14 cellular contexts compared by ENCODE assay signal in genomic region chr19:53912653-53913052, GRCh38. TPM values are rescaled to one million over a fixed set of nuclear protein-coding genes. Genes with fewer than 3 reads are reported as not detected.
A peak's percentile ranks its signal among the peaks of the same experiment; 100 is the strongest.
DNase-seq lines count a peak whose midpoint lies in the region; ATAC-seq and TF ChIP-seq lines count a peak whose summit lies in the region.
"Had no signal": no experiment of that assay in that cellular context is flagged by ENCODE, and none has a peak within 500 bp of the region (broad histone marks: within the 10 kb centered on the region; RNA-seq: fewer than 3 reads in every experiment).

No MANE protein-coding gene starts in this region.

- H3K79me1 ChIP-seq in neuronal stem cell (ENCODE audit: low read depth, low read length): peaks cover 6% of the 10 kb centered on the region

- H3K4ac ChIP-seq in neuronal stem cell (ENCODE audit: low read length): no peak overlapping the region

- peaks cover 8 to 9% of the 10 kb centered on the region in 2 donors for H3K4me1 ChIP-seq in neuronal stem cell (ENCODE audit: control insufficient read depth in 2 of 2, insufficient read depth in 1 of 2, low read depth in 1 of 2, low read length in 2 of 2)

- peak overlapping the region; percentile 3 for H3K23ac ChIP-seq in neuronal stem cell (ENCODE audit: low read depth, low read length, poor library complexity)

- H3K27ac Mint-ChIP-seq in activated CD8-positive, alpha-beta T cell treated with anti-CD3 and anti-CD28 coated beads for 36 hours: no peak overlapping the region
- no peak overlapping the region for H3K27ac Mint-ChIP-seq in activated CD8-positive, alpha-beta T cell treated with anti-CD3 and anti-CD28 coated beads, Interleukin-2, amount 10 ng/mL, durations not matched to agents 7 days and 5 days
- H3K27ac Mint-ChIP-seq: natural killer cell treated with Interleukin-12 subunit alpha and Interleukin-12 subunit beta and Interleukin-15 and Interleukin-18, amount 100 ng/mL, for 72 hours had no signal

- no peak overlapping the region for H4K91ac ChIP-seq in neuronal stem cell (ENCODE audit: low read depth, low read length, poor library complexity)

- no peak overlapping the region for H3K4me3 ChIP-seq in cardiac fibroblast (replicated peaks in 1 of 2; ENCODE audit: low read depth in 2 of 2, low read length in 2 of 2)
- no peak overlapping the region for H3K4me3 ChIP-seq in neuronal stem cell (ENCODE audit: low read length in 2 of 2)
- H3K4me3 ChIP-seq: GM23248, spleen had no signal

- CTCF ChIA-PET in activated CD8-positive, alpha-beta T cell treated with anti-CD3 and anti-CD28 coated beads for 36 hours (lab: Charles Lee): interaction anchor here (0.6 to 1.8 kb wide), 14 partner anchors 17 to 353 kb away, joined by 3 to 5 read pairs (median 3); no protein-coding TSS in a partner anchor
- CTCF ChIA-PET in activated CD8-positive, alpha-beta T cell treated with anti-CD3 and anti-CD28 coated beads, Interleukin-2, amount 10 ng/mL, durations not matched to agents 7 days and 5 days (lab: Charles Lee): interaction anchor here (0.8 to 1.5 kb wide), 6 partner anchors 15 to 120 kb away, joined by 3 to 5 read pairs (median 3); no protein-coding TSS in a partner anchor
- CTCF ChIA-PET in HEK293T (lab: Yijun Ruan, JAX): interaction anchor here (0.7 to 1.5 kb wide), 6 partner anchors 12 to 112 kb away, joined by 3 to 7 read pairs (median 4); no protein-coding TSS in a partner anchor

- H3K4me2 ChIP-seq in neuronal stem cell (ENCODE audit: insufficient read depth, low read length, poor library complexity, severe bottlenecking): no peak overlapping the region

- H4K8ac ChIP-seq in neuronal stem cell (ENCODE audit: low read depth, low read length): no peak overlapping the region

- peak; percentile 26 for DNase-seq in activated CD8-positive, alpha-beta T cell treated with anti-CD3 and anti-CD28 coated beads for 36 hours
- DNase-seq in activated CD8-positive, alpha-beta T cell treated with anti-CD3 and anti-CD28 coated beads, Interleukin-2, amount 10 ng/mL, durations not matched to agents 7 days and 5 days: no peak
- DNase-seq in HEK293T (ENCODE audit: extremely low spot score) (peak; percentile 55), cardiac fibroblast (ENCODE audit: low read depth in 2 of 2) (no peak), neuronal stem cell (ENCODE audit: low spot score) (no peak), GDM1 (lab: John Stamatoyannopoulos, UW) (no peak), amniotic stem cell (lab: John Stamatoyannopoulos, UW) (no peak)
- DNase-seq: GM23248, NCI-H526 treated with DMSO at 0.1 percent for 48 hours, spleen, T-helper 1 cell had no signal

- TF ChIP-seq CTCF in activated CD8-positive, alpha-beta T cell treated with anti-CD3 and anti-CD28 coated beads for 36 hours (IDR thresholded peaks at IDR 0.05): peak; percentile 48
- peak; percentile 32 for TF ChIP-seq CTCF in cardiac fibroblast (IDR thresholded peaks at IDR 0.05; ENCODE audit: low read depth, low read length)

- no peak overlapping the region for H3K14ac ChIP-seq in neuronal stem cell (ENCODE audit: low read length)

- H2BK12ac ChIP-seq in neuronal stem cell (ENCODE audit: low read length): no peak overlapping the region

- H2AK5ac ChIP-seq in neuronal stem cell (ENCODE audit: low read depth, low read length): no peak overlapping the region

- no peak overlapping the region for H2AFZ ChIP-seq in neuronal stem cell (ENCODE audit: low read length)
- H2AFZ ChIP-seq: GM23248 had no signal

- H3K4me3 Mint-ChIP-seq in activated CD8-positive, alpha-beta T cell treated with anti-CD3 and anti-CD28 coated beads for 36 hours: no peak overlapping the region
- no peak overlapping the region for H3K4me3 Mint-ChIP-seq in activated CD8-positive, alpha-beta T cell treated with anti-CD3 and anti-CD28 coated beads, Interleukin-2, amount 10 ng/mL, durations not matched to agents 7 days and 5 days
- H3K4me3 Mint-ChIP-seq: natural killer cell treated with Interleukin-12 subunit alpha and Interleukin-12 subunit beta and Interleukin-15 and Interleukin-18, amount 100 ng/mL, for 72 hours had no signal

- H3K36me3 Mint-ChIP-seq in activated CD8-positive, alpha-beta T cell treated with anti-CD3 and anti-CD28 coated beads for 36 hours (ENCODE audit: low read depth): no peaks in the 10 kb centered on the region
- no peaks in the 10 kb centered on the region for H3K36me3 Mint-ChIP-seq in activated CD8-positive, alpha-beta T cell treated with anti-CD3 and anti-CD28 coated beads, Interleukin-2, amount 10 ng/mL, durations not matched to agents 7 days and 5 days (ENCODE audit: low read depth)

- intact Hi-C loops in activated CD8-positive, alpha-beta T cell treated with anti-CD3 and anti-CD28 coated beads for 36 hours (cut with micrococcal nuclease): no loop called here

- H2BK15ac ChIP-seq in neuronal stem cell (ENCODE audit: low read length): no peak overlapping the region

- no CpG with 5 or more reads among the region's 18 CpGs for WGBS in neuronal stem cell (ENCODE audit: extremely low coverage in 2 of 2, insufficient read length in 2 of 2, insufficient replicate concordance in 1 of 2), 2 donors

- peaks cover 23 to 53% of the 10 kb centered on the region in 2 donors for H3K36me3 ChIP-seq in neuronal stem cell (replicated peaks in 1 of 2; ENCODE audit: control insufficient read depth in 2 of 2, insufficient read depth in 2 of 2, low read length in 2 of 2)
- H3K36me3 ChIP-seq: spleen had no signal

- no peaks in the 10 kb centered on the region for H3K9me3 ChIP-seq in neuronal stem cell (replicated peaks in 1 of 2; ENCODE audit: control insufficient read depth in 2 of 2, insufficient read depth in 1 of 2, low read depth in 1 of 2, low read length in 2 of 2)
- H3K9me3 ChIP-seq: spleen had no signal

- no peak for ATAC-seq in activated CD8-positive, alpha-beta T cell treated with anti-CD3 and anti-CD28 coated beads for 36 hours
- ATAC-seq in activated CD8-positive, alpha-beta T cell treated with anti-CD3 and anti-CD28 coated beads, Interleukin-2, amount 10 ng/mL, durations not matched to agents 7 days and 5 days: no peak
- ATAC-seq in HG03045 (IDR thresholded peaks at IDR 0.05; ENCODE audit: unreplicated experiment): no peak
- ATAC-seq: natural killer cell treated with Interleukin-12 subunit alpha and Interleukin-12 subunit beta and Interleukin-15 and Interleukin-18, amount 100 ng/mL, for 72 hours had no signal

- H3K9ac ChIP-seq in neuronal stem cell (ENCODE audit: low read depth, low read length, poor library complexity): no peak overlapping the region
- H3K9ac ChIP-seq: GM23248 had no signal

- peaks cover 7% of the 10 kb centered on the region for H3K4me1 Mint-ChIP-seq in activated CD8-positive, alpha-beta T cell treated with anti-CD3 and anti-CD28 coated beads for 36 hours (ENCODE audit: low read depth)
- H3K4me1 Mint-ChIP-seq in activated CD8-positive, alpha-beta T cell treated with anti-CD3 and anti-CD28 coated beads, Interleukin-2, amount 10 ng/mL, durations not matched to agents 7 days and 5 days (ENCODE audit: low read depth): peaks cover 4% of the 10 kb centered on the region

- no peaks in the 10 kb centered on the region for H3K9me3 Mint-ChIP-seq in activated CD8-positive, alpha-beta T cell treated with anti-CD3 and anti-CD28 coated beads for 36 hours
- no peaks in the 10 kb centered on the region for H3K9me3 Mint-ChIP-seq in activated CD8-positive, alpha-beta T cell treated with anti-CD3 and anti-CD28 coated beads, Interleukin-2, amount 10 ng/mL, durations not matched to agents 7 days and 5 days (ENCODE audit: insufficient read depth)
- H3K9me3 Mint-ChIP-seq: natural killer cell treated with Interleukin-12 subunit alpha and Interleukin-12 subunit beta and Interleukin-15 and Interleukin-18, amount 100 ng/mL, for 72 hours had no signal

- H3K18ac ChIP-seq in neuronal stem cell (ENCODE audit: low read length): peak overlapping the region; percentile 25

- H2BK5ac ChIP-seq in neuronal stem cell (ENCODE audit: low read length): no peak overlapping the region

- H3K27me3 Mint-ChIP-seq in activated CD8-positive, alpha-beta T cell treated with anti-CD3 and anti-CD28 coated beads for 36 hours: peaks cover 44% of the 10 kb centered on the region
- H3K27me3 Mint-ChIP-seq in activated CD8-positive, alpha-beta T cell treated with anti-CD3 and anti-CD28 coated beads, Interleukin-2, amount 10 ng/mL, durations not matched to agents 7 days and 5 days (ENCODE audit: low read depth): peaks cover 34% of the 10 kb centered on the region

- H3K27me3 ChIP-seq in neuronal stem cell (ENCODE audit: control insufficient read depth in 3 of 3, insufficient read depth in 3 of 3, low read depth in 1 of 3, low read length in 3 of 3): peaks cover 0 to 4% (median 0%) of the 10 kb centered on the region in 3 experiments

- no peak overlapping the region for H3K27ac ChIP-seq in neuronal stem cell (replicated peaks; ENCODE audit: low read length)
- H3K27ac ChIP-seq: GM23248, spleen had no signal

- no peak overlapping the region for H2BK120ac ChIP-seq in neuronal stem cell (ENCODE audit: low read depth, low read length)

- POLR2A ChIA-PET in activated CD8-positive, alpha-beta T cell treated with anti-CD3 and anti-CD28 coated beads for 36 hours (lab: Charles Lee): no interaction called here
- POLR2A ChIA-PET in activated CD8-positive, alpha-beta T cell treated with anti-CD3 and anti-CD28 coated beads, Interleukin-2, amount 10 ng/mL, durations not matched to agents 7 days and 5 days (lab: Charles Lee): interaction anchor here (0.5 kb wide), 1 partner anchor 89 kb away, joined by 3 read pairs; no protein-coding TSS in a partner anchor
- POLR2A ChIA-PET in HEK293T (lab: Yijun Ruan, JAX): no interaction called here

RNA-seq across cellular contexts. Expression of gene CACNG7, which starts 3.6 kb away (rescaled TPM):
- not detected for total RNA-seq in activated CD8-positive, alpha-beta T cell treated with anti-CD3 and anti-CD28 coated beads for 36 hours
- total RNA-seq in activated CD8-positive, alpha-beta T cell treated with anti-CD3 and anti-CD28 coated beads, Interleukin-2, amount 10 ng/mL, durations not matched to agents 7 days and 5 days: not detected
- 121 TPM for polyA plus RNA-seq in neuronal stem cell (2013, experiment 1 of 2)
- 117 TPM for polyA plus RNA-seq in neuronal stem cell (2013, experiment 2 of 2)
- total RNA-seq: GM23248; natural killer cell treated with Interleukin-12 subunit alpha and Interleukin-12 subunit beta and Interleukin-15 and Interleukin-18, amount 100 ng/mL, for 72 hours; spleen had no signal
- polyA plus RNA-seq: GM23248, keratinocyte, spleen had no signal

RNA-seq across cellular contexts. Expression of gene PRKCG, which starts 30.7 kb away (rescaled TPM):
- total RNA-seq in activated CD8-positive, alpha-beta T cell treated with anti-CD3 and anti-CD28 coated beads for 36 hours: under 1 TPM in 1 of 2 experiments, not detected in 1; 0.11 TPM
- total RNA-seq in activated CD8-positive, alpha-beta T cell treated with anti-CD3 and anti-CD28 coated beads, Interleukin-2, amount 10 ng/mL, durations not matched to agents 7 days and 5 days: not detected
- polyA plus RNA-seq in neuronal stem cell (2013, experiment 1 of 2): 9.0 TPM
- 8.8 TPM for polyA plus RNA-seq in neuronal stem cell (2013, experiment 2 of 2)
- total RNA-seq: GM23248 had no signal
- polyA plus RNA-seq: GM23248, keratinocyte, spleen had no signal

RNA-seq across cellular contexts. Expression of gene MYADM, which starts 45.0 kb away (rescaled TPM):
- total RNA-seq in activated CD8-positive, alpha-beta T cell treated with anti-CD3 and anti-CD28 coated beads for 36 hours: 10 to 100 TPM; 64.7 to 69.9 TPM
- 10 to 100 TPM; 92.9 to 98.1 TPM for total RNA-seq in activated CD8-positive, alpha-beta T cell treated with anti-CD3 and anti-CD28 coated beads, Interleukin-2, amount 10 ng/mL, durations not matched to agents 7 days and 5 days
- 113 TPM for polyA plus RNA-seq in neuronal stem cell (2013, experiment 1 of 2)
- 114 TPM for polyA plus RNA-seq in neuronal stem cell (2013, experiment 2 of 2)

RNA-seq across cellular contexts. Expression of gene CACNG8, which starts 50.1 kb away (rescaled TPM):
- not detected for total RNA-seq in activated CD8-positive, alpha-beta T cell treated with anti-CD3 and anti-CD28 coated beads for 36 hours
- not detected for total RNA-seq in activated CD8-positive, alpha-beta T cell treated with anti-CD3 and anti-CD28 coated beads, Interleukin-2, amount 10 ng/mL, durations not matched to agents 7 days and 5 days
- 0.60 TPM for polyA plus RNA-seq in neuronal stem cell (2013, experiment 1 of 2)
- 0.65 TPM for polyA plus RNA-seq in neuronal stem cell (2013, experiment 2 of 2)
- polyA plus RNA-seq: GM23248, keratinocyte had no signal

Comparison
In these comparisons a context has a peak if more than half of its experiments do, and no peak if none do; other contexts are left out.
1. DNase-seq: peak in activated CD8-positive, alpha-beta T cell treated with anti-CD3 and anti-CD28 coated beads for 36 hours (single experiment) and HEK293T (single experiment); none in activated CD8-positive, alpha-beta T cell treated with anti-CD3 and anti-CD28 coated beads, Interleukin-2, amount 10 ng/mL, durations not matched to agents 7 days and 5 days (single experiment), cardiac fibroblast (0 of 2), neuronal stem cell (single experiment), GDM1 (single experiment) and amniotic stem cell (single experiment).